Comparison of ENCODE assay signal across 19 cellular contexts in the genomic region with DNA sequence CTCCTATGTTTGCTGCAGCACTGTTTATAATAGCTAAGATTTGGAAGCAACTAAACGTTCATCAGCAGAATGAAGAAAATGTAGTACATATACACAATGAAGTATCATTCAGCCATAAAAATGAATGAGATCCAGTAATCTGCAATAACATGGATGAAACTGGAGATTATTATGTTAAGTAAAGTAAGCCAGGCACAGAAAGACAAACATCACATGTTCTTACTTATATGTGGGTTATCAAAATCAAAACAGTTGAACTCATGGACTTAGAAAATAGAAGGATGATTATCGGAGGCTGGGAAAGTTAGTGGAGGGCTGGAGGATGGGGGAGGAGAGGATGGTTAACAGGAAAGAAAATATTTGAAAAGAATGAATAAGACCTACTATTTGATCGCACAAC.
DNase-seq lines count a peak whose midpoint lies in the region; ATAC-seq, FAIRE-seq and TF ChIP-seq lines count a peak whose summit lies in the region.
"Had no signal": no experiment of that assay in that cellular context is flagged by ENCODE, and none has a peak within 500 bp of the region (broad histone marks: within the 10 kb centered on the region; RNA-seq: fewer than 3 reads in every experiment).

No MANE protein-coding gene starts in this region.

- TF ChIP-seq POLR2A in erythroblast (IDR thresholded peaks at IDR 0.05; ENCODE audit: low read length) = no peak

- ATAC-seq in HG03135 (IDR thresholded peaks at IDR 0.05; ENCODE audit: unreplicated experiment) = no peak
- ATAC-seq: CD8-positive, alpha-beta T cell had no signal

- H3K4me1 Mint-ChIP-seq in HFFc6 (ENCODE audit: low read depth) (peaks cover 50% of the 10 kb centered on the region), astrocyte (ENCODE audit: low read depth, unreplicated experiment) (peaks cover 3% of the 10 kb centered on the region)

- peaks cover 11% of the 10 kb centered on the region for H3K4me1 ChIP-seq in astrocyte (ENCODE audit: insufficient read depth, low read length)

- H3K4me3 Mint-ChIP-seq in HFFc6 = no peak overlapping the region
- H3K4me3 Mint-ChIP-seq in astrocyte (ENCODE audit: unreplicated experiment) = no peak overlapping the region
- H3K4me3 Mint-ChIP-seq: CD8-positive, alpha-beta T cell had no signal

- in situ Hi-C loops in Caki2 (cut with HindIII; ENCODE audit: low pct_unique_long_range_greater_than_20kb, low sequenced_read_pairs) = no loop called here

- peak overlapping the region; percentile 95 for H3K27ac ChIP-seq in astrocyte (ENCODE audit: low read depth, low read length)
- H3K27ac ChIP-seq: HL-60 had no signal

- no peaks in the 10 kb centered on the region for H3K79me2 ChIP-seq in astrocyte (ENCODE audit: insufficient read depth, low read length)

- H3K27ac Mint-ChIP-seq in HFFc6 (peak overlapping the region; percentile 34; the same call in 1 of the 2 replicates), astrocyte (ENCODE audit: unreplicated experiment) (no peak overlapping the region)
- H3K27ac Mint-ChIP-seq: CD8-positive, alpha-beta T cell had no signal

- H3K9me3 ChIP-seq in astrocyte (ENCODE audit: insufficient read depth, low read depth, low read length) = no peaks in the 10 kb centered on the region
- H3K9me3 ChIP-seq: SJCRH30 had no signal

- H3K36me3 ChIP-seq in astrocyte (ENCODE audit: insufficient read depth, low read length) = no peaks in the 10 kb centered on the region
- H3K36me3 ChIP-seq: SJCRH30 had no signal

- H3K4me2 ChIP-seq in astrocyte (ENCODE audit: low read length) = no peak overlapping the region

- no peaks in the 10 kb centered on the region for H4K20me1 ChIP-seq in astrocyte (ENCODE audit: insufficient read depth, low read length)

- DNase-seq in Caki2 (ENCODE audit: low read depth) (peak; percentile 73), HFFc6 (no peak), astrocyte (ENCODE audit: low read depth) (peak; percentile 25), fibroblast of peridontal ligament (ENCODE audit: extremely low read depth) (peak; percentile 5), NCI-H774 (lab: John Stamatoyannopoulos, UW) (no peak), Kasumi-1 (lab: John Stamatoyannopoulos, UW) (no peak), erythroblast (lab: John Stamatoyannopoulos, UW) (no peak)
- DNase-seq: 8988T; AML-193; C1 segment of cervical spinal cord; CD8-positive, alpha-beta T cell; H7; KG1; NCI-H1105; NCI-H2081; NCI-H510A; SJCRH30 had no signal

- no peak overlapping the region for H3K9ac ChIP-seq in astrocyte (ENCODE audit: low read length)

- H2AFZ ChIP-seq in astrocyte (ENCODE audit: low read depth, low read length) = no peak overlapping the region

- peaks cover 21% of the 10 kb centered on the region for H3K9me3 Mint-ChIP-seq in HFFc6
- H3K9me3 Mint-ChIP-seq in astrocyte (ENCODE audit: unreplicated experiment) = no peaks in the 10 kb centered on the region

- H3K27me3 Mint-ChIP-seq in HFFc6 (ENCODE audit: insufficient read depth) = no peaks in the 10 kb centered on the region
- H3K27me3 Mint-ChIP-seq in astrocyte (ENCODE audit: low read depth, unreplicated experiment) = no peaks in the 10 kb centered on the region

- TF ChIP-seq CTCF in HFFc6 (IDR thresholded peaks at IDR 0.05) (no peak), astrocyte (IDR thresholded peaks at IDR 0.05; ENCODE audit: insufficient read depth, low read depth, low read length) (no peak)

- H3K36me3 Mint-ChIP-seq in HFFc6 (ENCODE audit: low read depth) = peaks cover 48% of the 10 kb centered on the region
- H3K36me3 Mint-ChIP-seq in astrocyte (ENCODE audit: low read depth, unreplicated experiment) = no peaks in the 10 kb centered on the region
- H3K36me3 Mint-ChIP-seq: CD8-positive, alpha-beta T cell had no signal

- no peak for FAIRE-seq in astrocyte (lab: Jason Lieb, UNC)

- H3K27me3 ChIP-seq in astrocyte (ENCODE audit: insufficient read depth, low read length) = no peaks in the 10 kb centered on the region
- H3K27me3 ChIP-seq: SJCRH30 had no signal

- no peak overlapping the region for H3K4me3 ChIP-seq in astrocyte (ENCODE audit: insufficient read depth, low read depth, low read length)
- H3K4me3 ChIP-seq: SJCRH30 had no signal

Comparison
In these comparisons a context has a peak if more than half of its experiments do, and no peak if none do; other contexts are left out.
1. DNase-seq: peak in Caki2 (single experiment), astrocyte (single experiment) and fibroblast of peridontal ligament (single experiment); none in HFFc6 (single experiment), NCI-H774 (single experiment), Kasumi-1 (0 of 2) and erythroblast (0 of 2).